In genomic region chr6:40714576-40715500, GRCh38 we compare ENCODE assay signal across 1 cellular context.
TF ChIP-seq lines count a peak whose summit lies in the region.

No MANE protein-coding gene starts in this region.

TF ChIP-seq in HepG2, 621 proteins besides CTCF, POLR2A, EP300 and RAD21 (continued from another document and continues in another):
- TF ChIP-seq PCBP2 (optimal IDR thresholded peaks at IDR 0.05; ENCODE audit: low read depth, low read length, poor library complexity, severe bottlenecking) = no peak
- TF ChIP-seq ZNF784 (CRISPR knock-in tag; IDR thresholded peaks at IDR 0.05; ENCODE audit: borderline replicate concordance) = no peak
- no peak for TF ChIP-seq GPN1 (CRISPR knock-in tag; IDR thresholded peaks at IDR 0.05; ENCODE audit: borderline replicate concordance)
- TF ChIP-seq ZNF678 (CRISPR knock-in tag; IDR thresholded peaks at IDR 0.05) = no peak
- no peak for TF ChIP-seq ZNF766 (CRISPR knock-in tag; IDR thresholded peaks at IDR 0.05; ENCODE audit: borderline replicate concordance)
- TF ChIP-seq ZNF782 (CRISPR knock-in tag; IDR thresholded peaks at IDR 0.05; ENCODE audit: borderline replicate concordance) = 0 out of 2 replicates have a peak, but pooled peaks have one; percentile 47
- no peak for TF ChIP-seq SNAPC5 (CRISPR knock-in tag; IDR thresholded peaks at IDR 0.05; ENCODE audit: borderline replicate concordance)
- no peak for TF ChIP-seq TAF1 (CRISPR knock-in tag; IDR thresholded peaks at IDR 0.05)
- TF ChIP-seq ZFX (CRISPR knock-in tag; IDR thresholded peaks at IDR 0.05; ENCODE audit: low read depth) = peak; percentile 56; the same call in 1 of the 2 replicates
- TF ChIP-seq DR1 (CRISPR knock-in tag; IDR thresholded peaks at IDR 0.05) = no peak
- TF ChIP-seq EZH2 (conservative IDR thresholded peaks at IDR 0.05; ENCODE audit: low read depth, low read length) = no peak
- TF ChIP-seq ZBTB33 (CRISPR knock-in tag; IDR thresholded peaks at IDR 0.05) = peak; percentile 20; the same call in 1 of the 2 replicates
- no peak for TF ChIP-seq SP4 (CRISPR knock-in tag; IDR thresholded peaks at IDR 0.05)
- no peak for TF ChIP-seq ZNF567 (CRISPR knock-in tag; IDR thresholded peaks at IDR 0.05; ENCODE audit: borderline replicate concordance)
- no peak for TF ChIP-seq CENPBD1 (CRISPR knock-in tag; IDR thresholded peaks at IDR 0.05; ENCODE audit: borderline replicate concordance, low read depth)
- TF ChIP-seq CENPX (CRISPR knock-in tag; IDR thresholded peaks at IDR 0.05) = no peak
- TF ChIP-seq TAF15 (IDR thresholded peaks at IDR 0.05; ENCODE audit: low read depth, low read length, poor library complexity, severe bottlenecking) = no peak
- peak; percentile 47; the same call in 1 of the 2 replicates for TF ChIP-seq ARID4A (CRISPR knock-in tag; IDR thresholded peaks at IDR 0.05; ENCODE audit: borderline replicate concordance)
- TF ChIP-seq CHCHD3 (CRISPR knock-in tag; IDR thresholded peaks at IDR 0.05) = no peak
- no peak for TF ChIP-seq RFX3 (CRISPR knock-in tag; IDR thresholded peaks at IDR 0.05)
- no peak for TF ChIP-seq ZNF24 (IDR thresholded peaks at IDR 0.05)
- TF ChIP-seq SMAD1 (CRISPR knock-in tag; IDR thresholded peaks at IDR 0.05; ENCODE audit: borderline replicate concordance, low read depth) = no peak
- no peak for TF ChIP-seq SATB2 (CRISPR knock-in tag; IDR thresholded peaks at IDR 0.05)
- no peak for TF ChIP-seq ZSCAN20 (CRISPR knock-in tag; IDR thresholded peaks at IDR 0.05; ENCODE audit: borderline replicate concordance)
- TF ChIP-seq HMGXB3 (CRISPR knock-in tag; IDR thresholded peaks at IDR 0.05; ENCODE audit: borderline replicate concordance) = peak; percentile 32; the same call in 1 of the 2 replicates
- no peak for TF ChIP-seq NBN (conservative IDR thresholded peaks at IDR 0.05)
- no peak for TF ChIP-seq PREB (CRISPR knock-in tag; IDR thresholded peaks at IDR 0.05)
- TF ChIP-seq CAMTA2 (CRISPR knock-in tag; IDR thresholded peaks at IDR 0.05; ENCODE audit: borderline replicate concordance) = no peak
- TF ChIP-seq HNRNPH1 (optimal IDR thresholded peaks at IDR 0.05; ENCODE audit: low read depth, low read length) = peak; percentile 19
- no peak for TF ChIP-seq CBX2 (IDR thresholded peaks at IDR 0.05; ENCODE audit: low read depth, low read length)
- peak; percentile 66; the same call in 1 of the 2 replicates for TF ChIP-seq CBX2 (CRISPR knock-in tag; IDR thresholded peaks at IDR 0.05; ENCODE audit: low read depth)
- TF ChIP-seq MTERF4 (CRISPR knock-in tag; IDR thresholded peaks at IDR 0.05) = no peak
- no peak for TF ChIP-seq ZFY (CRISPR knock-in tag; IDR thresholded peaks at IDR 0.05)
- no peak for TF ChIP-seq ELK4 (CRISPR knock-in tag; IDR thresholded peaks at IDR 0.05; ENCODE audit: borderline replicate concordance)
- 0 out of 2 replicates have a peak, but pooled peaks have one; percentile 24 for TF ChIP-seq CEBPG (CRISPR knock-in tag; IDR thresholded peaks at IDR 0.05)
- peak; percentile 70 for TF ChIP-seq ISL2 (CRISPR knock-in tag; IDR thresholded peaks at IDR 0.05)
- TF ChIP-seq PLRG1 (conservative IDR thresholded peaks at IDR 0.05) = no peak
- 0 out of 2 replicates have a peak, but pooled peaks have one; percentile 48 for TF ChIP-seq ZNF468 (CRISPR knock-in tag; IDR thresholded peaks at IDR 0.05)
- TF ChIP-seq ARNT (IDR thresholded peaks at IDR 0.05) = no peak
- TF ChIP-seq ZNF33B (CRISPR knock-in tag; IDR thresholded peaks at IDR 0.05) = no peak
- no peak for TF ChIP-seq SIX1 (CRISPR knock-in tag; IDR thresholded peaks at IDR 0.05; ENCODE audit: borderline replicate concordance)
- TF ChIP-seq ZNF558 (CRISPR knock-in tag; IDR thresholded peaks at IDR 0.05; ENCODE audit: borderline replicate concordance) = no peak
- no peak for TF ChIP-seq HNRNPK (IDR thresholded peaks at IDR 0.05; ENCODE audit: low read depth, low read length, poor library complexity, severe bottlenecking)
- peak; percentile 36; the same call in 1 of the 2 replicates for TF ChIP-seq STAT6 (CRISPR knock-in tag; IDR thresholded peaks at IDR 0.05; ENCODE audit: borderline replicate concordance)
